ENCODE assay signal across 13 cellular contexts in genomic region chr14:97377550-97377949, GRCh38.
"Had no signal": no experiment of that assay in that cellular context is flagged by ENCODE, and none has a peak within 500 bp of the region (broad histone marks: within the 10 kb centered on the region; RNA-seq: fewer than 3 reads in every experiment).

No MANE protein-coding gene starts in this region.

- H3K27ac Mint-ChIP-seq: activated CD4-positive, alpha-beta T cell treated with anti-CD3 and anti-CD28 coated beads for 36 hours; memory B cell had no signal

- ATAC-seq: activated CD4-positive, alpha-beta T cell treated with anti-CD3 and anti-CD28 coated beads for 36 hours; activated CD8-positive, alpha-beta T cell treated with anti-CD3 and anti-CD28 coated beads, Interleukin-2, amount 10 ng/mL, durations not matched to agents 7 days and 5 days; psoas muscle; sciatic nerve had no signal

- H3K36me3 ChIP-seq: adrenal gland, left ventricle myocardium inferior, stomach had no signal

- H3K4me1 Mint-ChIP-seq: memory B cell had no signal

- H3K4me3 ChIP-seq: adrenal gland, dorsolateral prefrontal cortex, left ventricle myocardium inferior, psoas muscle, SK-N-MC, stomach had no signal

- H3K27me3 Mint-ChIP-seq: activated CD4-positive, alpha-beta T cell treated with anti-CD3 and anti-CD28 coated beads for 36 hours; memory B cell had no signal

- H3K4me3 Mint-ChIP-seq: activated CD4-positive, alpha-beta T cell treated with anti-CD3 and anti-CD28 coated beads for 36 hours; activated CD8-positive, alpha-beta T cell treated with anti-CD3 and anti-CD28 coated beads, Interleukin-2, amount 10 ng/mL, durations not matched to agents 7 days and 5 days; memory B cell; neural crest cell had no signal

- H3K9me3 Mint-ChIP-seq: memory B cell had no signal

- H3K36me3 Mint-ChIP-seq: memory B cell had no signal

- DNase-seq: activated CD4-positive, alpha-beta T cell treated with anti-CD3 and anti-CD28 coated beads for 36 hours; activated CD8-positive, alpha-beta T cell treated with anti-CD3 and anti-CD28 coated beads, Interleukin-2, amount 10 ng/mL, durations not matched to agents 7 days and 5 days; activated naive CD4-positive, alpha-beta T cell treated with Interleukin-2 at 50 U/mL for 16 hours; adrenal gland; dorsolateral prefrontal cortex; left ventricle myocardium inferior; psoas muscle; stomach; T1000 had no signal

- H3K27me3 ChIP-seq: adrenal gland had no signal
